ENCODE assay signal across 4 cellular contexts in genomic region chr11:32471544-32471943, GRCh38. TPM values are rescaled to one million over a fixed set of nuclear protein-coding genes. Genes with fewer than 3 reads are reported as not detected.
"Had no signal": no experiment of that assay in that cellular context is flagged by ENCODE, and none has a peak within 500 bp of the region (broad histone marks: within the 10 kb centered on the region; RNA-seq: fewer than 3 reads in every experiment).

No MANE protein-coding gene starts in this region.

RNA-seq across cellular contexts. Expression of gene WT1, which starts 36.2 kb away (rescaled TPM):
- total RNA-seq: HT-29; IMR-90; T-cell; T-helper 2 cell treated with Interferon-gamma antibody and Interleukin-4, amounts not matched to agents 100 ng/mL and 5 ng/mL, for 36 hours had no signal
- polyA plus RNA-seq: IMR-90 had no signal
